ENCODE assay signal across 10 cellular contexts in genomic region chr4:77073981-77074865, GRCh38. TPM values are rescaled to one million over a fixed set of nuclear protein-coding genes. Genes with fewer than 3 reads are reported as not detected.
DNase-seq lines count a peak whose midpoint lies in the region; ATAC-seq, FAIRE-seq and TF ChIP-seq lines count a peak whose summit lies in the region.
"Had no signal": no experiment of that assay in that cellular context is flagged by ENCODE, and none has a peak within 500 bp of the region (broad histone marks: within the 10 kb centered on the region; RNA-seq: fewer than 3 reads in every experiment).

No MANE protein-coding gene starts in this region.

- peak overlapping the region; percentile 91 for H3K4me3 ChIP-seq in CD4-positive, CD25-positive, alpha-beta regulatory T cell (ENCODE audit: low read depth, low read length)
- peak overlapping the region; percentile 71 for H3K4me3 ChIP-seq in MM.1S (ENCODE audit: low read length)
- H3K4me3 ChIP-seq in H1 (ENCODE audit: extremely low read depth in 1 of 4, insufficient read depth in 2 of 4, low read depth in 3 of 4, low read length in 4 of 4), result peak overlapping the region; percentile 33 to 85 (median 80); a peak in 7 of 8 replicates
- H3K4me3 ChIP-seq in neuronal stem cell (ENCODE audit: low read length in 2 of 2), result peak overlapping the region; percentile 76 to 98

- TF ChIP-seq CTCF in MM.1S (IDR thresholded peaks at IDR 0.05; ENCODE audit: low read length) (no peak), H1 (IDR thresholded peaks at IDR 0.05; ENCODE audit: control extremely low read depth in 1 of 3, insufficient read depth in 1 of 3, low read depth in 1 of 3, low read length in 3 of 3) (no peak)

- H3K18ac ChIP-seq in H1 (ENCODE audit: extremely low read depth, low read length) (no peak overlapping the region), neuronal stem cell (ENCODE audit: low read length) (no peak overlapping the region)

- H3K27me3 Mint-ChIP-seq in CD4-positive, CD25-positive, alpha-beta regulatory T cell, result peaks cover 16% of the 10 kb centered on the region
- H3K27me3 Mint-ChIP-seq: progenitor cell of endocrine pancreas had no signal

- no peak for TF ChIP-seq RAD21 in H1 (IDR thresholded peaks at IDR 0.05 in 1 of 2, conservative IDR thresholded peaks at IDR 0.05 in 1 of 2; ENCODE audit: low read depth in 2 of 2, low read length in 2 of 2)

- H3K9me3 ChIP-seq in CD4-positive, CD25-positive, alpha-beta regulatory T cell (ENCODE audit: control insufficient read depth in 2 of 2, low read length in 2 of 2), result no peaks in the 10 kb centered on the region
- H3K9me3 ChIP-seq in MM.1S (replicated peaks; ENCODE audit: insufficient read depth, low read length) (no peaks in the 10 kb centered on the region), H1 (ENCODE audit: insufficient read depth in 2 of 2, low read depth in 1 of 2, low read length in 1 of 2) (no peaks in the 10 kb centered on the region), neuronal stem cell (replicated peaks in 1 of 2; ENCODE audit: control insufficient read depth in 2 of 2, insufficient read depth in 1 of 2, low read depth in 1 of 2, low read length in 2 of 2) (peaks cover 0 to 3% of the 10 kb centered on the region in 2 donors)

- H3K79me2 ChIP-seq in MM.1S (ENCODE audit: low read length) (peaks cover 66% of the 10 kb centered on the region), H1 (ENCODE audit: control insufficient read depth in 1 of 2, insufficient read depth in 2 of 2, low read length in 2 of 2) (peaks cover 22 to 57% of the 10 kb centered on the region in 2 experiments)

- FAIRE-seq in H1 (lab: Jason Lieb, UNC), result no peak

- no peak for TF ChIP-seq POLR2A in H1 (IDR thresholded peaks at IDR 0.05; ENCODE audit: control extremely low read depth in 1 of 2, low read depth in 2 of 2, low read length in 2 of 2)

- CTCF ChIA-PET in H1 (lab: Charles Lee; ENCODE audit: partially characterized antibody), result interaction anchor here (1.0 to 2.1 kb wide), 8 partner anchors 9 to 81 kb away, joined by 3 to 7 read pairs (median 4); no protein-coding TSS in a partner anchor

- no peak overlapping the region for H2BK15ac ChIP-seq in H1 (ENCODE audit: low read length)
- H2BK15ac ChIP-seq in neuronal stem cell (ENCODE audit: low read length), result no peak overlapping the region

- no peak overlapping the region for H2BK5ac ChIP-seq in H1 (ENCODE audit: low read depth, low read length)
- no peak overlapping the region for H2BK5ac ChIP-seq in neuronal stem cell (ENCODE audit: low read length)

- peaks cover 78% of the 10 kb centered on the region for H3K4me1 ChIP-seq in CD4-positive, CD25-positive, alpha-beta regulatory T cell (ENCODE audit: control insufficient read depth, insufficient read depth, low read length, poor library complexity, severe bottlenecking)
- H3K4me1 ChIP-seq in MM.1S (ENCODE audit: low read length) (peaks cover 27% of the 10 kb centered on the region), H1 (replicated peaks in 1 of 4; ENCODE audit: control insufficient read depth in 3 of 4, insufficient read depth in 4 of 4, low read length in 3 of 4) (peaks cover 0 to 7% (median 3%) of the 10 kb centered on the region in 4 experiments; a peak in 3 of 7 replicates), neuronal stem cell (ENCODE audit: control insufficient read depth in 2 of 2, insufficient read depth in 1 of 2, low read depth in 1 of 2, low read length in 2 of 2) (peaks cover 1 to 3% of the 10 kb centered on the region in 2 donors)

- no peak overlapping the region for H2BK20ac ChIP-seq in H1 (ENCODE audit: low read length)

- peak overlapping the region; percentile 100 for H3K27ac ChIP-seq in CD4-positive, CD25-positive, alpha-beta regulatory T cell (ENCODE audit: insufficient read depth, low read length, poor library complexity, severe bottlenecking)
- H3K27ac ChIP-seq in MM.1S (ENCODE audit: low read length), result no peak overlapping the region
- no peak overlapping the region for H3K27ac ChIP-seq in H1 (ENCODE audit: low read depth, low read length)
- no peak overlapping the region for H3K27ac ChIP-seq in neuronal stem cell (replicated peaks; ENCODE audit: low read length)

- H2AFZ ChIP-seq in MM.1S (ENCODE audit: low read length), result no peak overlapping the region
- H2AFZ ChIP-seq in H1 (ENCODE audit: low read length), result no peak overlapping the region
- H2AFZ ChIP-seq in neuronal stem cell (ENCODE audit: low read length), result no peak overlapping the region

- H2AK5ac ChIP-seq in H1 (ENCODE audit: low read depth, low read length) (no peak overlapping the region), neuronal stem cell (ENCODE audit: low read depth, low read length) (no peak overlapping the region)

- H3K9me2 ChIP-seq in MM.1S (replicated peaks; ENCODE audit: insufficient read depth, low read length), result no peaks in the 10 kb centered on the region

- 47% methylated on average over 12 of the region's 12 CpGs; no CpG with 5 or more reads in 1 of the 2 experiments for WGBS in H1 (ENCODE audit: extremely low coverage in 1 of 2, insufficient coverage in 1 of 2, insufficient read length in 1 of 2, insufficient replicate concordance in 2 of 2, low coverage in 1 of 2, low lambda C conversion rate in 2 of 2, missing lambda C conversion rate in 1 of 2), 2 experiments
- no CpG with 5 or more reads among the region's 12 CpGs for WGBS in neuronal stem cell (ENCODE audit: extremely low coverage in 2 of 2, insufficient read length in 2 of 2, insufficient replicate concordance in 1 of 2), 2 donors

- H3K4me3 Mint-ChIP-seq in CD4-positive, CD25-positive, alpha-beta regulatory T cell, result no peak overlapping the region

- H3K9ac ChIP-seq in MM.1S (ENCODE audit: low read length), result peak overlapping the region; percentile 27; the same call in 1 of the 2 replicates
- peak overlapping the region in 3 of 4 experiments; percentile 46 to 59 (median 53); a peak in 4 of 7 replicates for H3K9ac ChIP-seq in H1 (replicated peaks in 1 of 4; ENCODE audit: extremely low read depth in 1 of 4, low read depth in 3 of 4, low read length in 3 of 4)
- no peak overlapping the region for H3K9ac ChIP-seq in neuronal stem cell (ENCODE audit: low read depth, low read length, poor library complexity)

- H3K4me2 ChIP-seq in MM.1S (ENCODE audit: low read depth, low read length) (peak overlapping the region; percentile 83), H1 (ENCODE audit: insufficient read depth in 1 of 2, low read depth in 2 of 2, low read length in 2 of 2) (peak overlapping the region; percentile 81 to 93), neuronal stem cell (ENCODE audit: insufficient read depth, low read length, poor library complexity, severe bottlenecking) (peak overlapping the region; percentile 48)

- no peak overlapping the region for H3K4ac ChIP-seq in H1 (replicated peaks; ENCODE audit: insufficient read length, low read depth, low read length)
- H3K4ac ChIP-seq in neuronal stem cell (ENCODE audit: low read length), result no peak overlapping the region

- peaks cover 10% of the 10 kb centered on the region; the same call in 1 of the 2 replicates for H3F3A ChIP-seq in MM.1S (ENCODE audit: insufficient read depth, low read length)

- H3K36me3 ChIP-seq in CD4-positive, CD25-positive, alpha-beta regulatory T cell (ENCODE audit: control insufficient read depth, insufficient read depth, low read length), result no peaks in the 10 kb centered on the region
- H3K36me3 ChIP-seq in MM.1S (replicated peaks; ENCODE audit: insufficient read depth, low read length) (no peaks in the 10 kb centered on the region), H1 (ENCODE audit: control insufficient read depth in 2 of 4, insufficient read depth in 4 of 4, low read length in 3 of 4) (no peaks in the 10 kb centered on the region), neuronal stem cell (replicated peaks in 1 of 2; ENCODE audit: control insufficient read depth in 2 of 2, insufficient read depth in 2 of 2, low read length in 2 of 2) (peaks cover 2 to 25% of the 10 kb centered on the region in 2 donors)

- no peak for ATAC-seq in CD4-positive, CD25-positive, alpha-beta regulatory T cell (ENCODE audit: low read depth in 2 of 2)
- ATAC-seq in GM18498 (IDR thresholded peaks at IDR 0.05; ENCODE audit: unreplicated experiment) (no peak), GM18520 (IDR thresholded peaks at IDR 0.05; ENCODE audit: unreplicated experiment) (no peak)

- H3K23me2 ChIP-seq in H1 (ENCODE audit: low read depth, low read length), result peaks cover 6% of the 10 kb centered on the region

- no peak for TF ChIP-seq EP300 in H1 (IDR thresholded peaks at IDR 0.05; ENCODE audit: borderline replicate concordance in 1 of 2, low read depth in 2 of 2, low read length in 2 of 2)

- no peak overlapping the region for H3K56ac ChIP-seq in H1 (replicated peaks; ENCODE audit: insufficient read length, low read depth, low read length)

- H3K27ac Mint-ChIP-seq in CD4-positive, CD25-positive, alpha-beta regulatory T cell, result peak overlapping the region in 1 of 3 donors; percentile 89
- H3K27ac Mint-ChIP-seq: progenitor cell of endocrine pancreas had no signal

- H2BK12ac ChIP-seq in H1 (ENCODE audit: low read depth, low read length) (no peak overlapping the region), neuronal stem cell (ENCODE audit: low read length) (no peak overlapping the region)

- H4K5ac ChIP-seq in H1 (ENCODE audit: insufficient read length, low read depth, low read length), result no peak overlapping the region

- H2BK120ac ChIP-seq in H1 (replicated peaks; ENCODE audit: low read depth, low read length) (no peak overlapping the region), neuronal stem cell (ENCODE audit: low read depth, low read length) (no peak overlapping the region)

- peaks cover 8% of the 10 kb centered on the region for H3K36me3 Mint-ChIP-seq in CD4-positive, CD25-positive, alpha-beta regulatory T cell

- H3K4me1 Mint-ChIP-seq in CD4-positive, CD25-positive, alpha-beta regulatory T cell, result peaks cover 26 to 59% (median 44%) of the 10 kb centered on the region in 4 donors

- H4K8ac ChIP-seq in H1 (ENCODE audit: extremely low read depth, insufficient read depth, low read length), result no peak overlapping the region
- H4K8ac ChIP-seq in neuronal stem cell (ENCODE audit: low read depth, low read length), result no peak overlapping the region

- H3K23ac ChIP-seq in H1 (ENCODE audit: insufficient read length) (no peak overlapping the region), neuronal stem cell (ENCODE audit: low read depth, low read length, poor library complexity) (no peak overlapping the region)

- H4K91ac ChIP-seq in H1 (replicated peaks; ENCODE audit: insufficient read length, low read length), result no peak overlapping the region
- H4K91ac ChIP-seq in neuronal stem cell (ENCODE audit: low read depth, low read length, poor library complexity), result no peak overlapping the region

- peaks cover 0 to 1% (median 0%) of the 10 kb centered on the region in 7 donors for H3K9me3 Mint-ChIP-seq in CD4-positive, CD25-positive, alpha-beta regulatory T cell

- no peaks in the 10 kb centered on the region for H3K27me3 ChIP-seq in CD4-positive, CD25-positive, alpha-beta regulatory T cell (ENCODE audit: control insufficient read depth, insufficient read depth, low read length)
- H3K27me3 ChIP-seq in MM.1S (replicated peaks; ENCODE audit: insufficient read depth, low read length) (no peaks in the 10 kb centered on the region), H1 (replicated peaks in 1 of 4; ENCODE audit: control insufficient read depth in 3 of 4, extremely low read depth in 1 of 4, insufficient read depth in 3 of 4, low read length in 3 of 4) (no peaks in the 10 kb centered on the region), neuronal stem cell (ENCODE audit: control insufficient read depth in 3 of 3, insufficient read depth in 3 of 3, low read depth in 1 of 3, low read length in 3 of 3) (no peaks in the 10 kb centered on the region)

- no peak overlapping the region for H3K14ac ChIP-seq in H1 (ENCODE audit: insufficient read length)
- H3K14ac ChIP-seq in neuronal stem cell (ENCODE audit: low read length), result no peak overlapping the region

- peak in 1 of 3 donors; percentile 21 for DNase-seq in CD4-positive, CD25-positive, alpha-beta regulatory T cell
- DNase-seq in MM.1S (no peak), H1 (ENCODE audit: low read depth in 1 of 2, low spot score in 2 of 2) (no peak), neuronal stem cell (ENCODE audit: low spot score) (no peak)
- no peak for DNase-seq in stimulated activated CD4-positive, alpha-beta T cell treated with anti-CD3 and anti-CD28 coated beads, Interleukin-1b, Interleukin-23, amount 100 ng/mL, for 48 hours
- DNase-seq in stimulated activated CD4-positive, alpha-beta T cell treated with anti-CD3 and anti-CD28 coated beads, Interleukin-2, amount 100 ng/mL, for 48 hours, result no peak
- DNase-seq: activated CD4-positive, CD25-positive, alpha-beta regulatory T cell treated with anti-CD3 and anti-CD28 coated beads, Interleukin-2, amount 50 U/mL, for 72 hours had no signal

- H3K79me1 ChIP-seq in H1 (ENCODE audit: low read depth, low read length), result no peaks in the 10 kb centered on the region; the same call in 1 of the 2 replicates
- H3K79me1 ChIP-seq in neuronal stem cell (ENCODE audit: low read depth, low read length), result no peaks in the 10 kb centered on the region

- H4K20me1 ChIP-seq in MM.1S (ENCODE audit: insufficient read depth, low read length) (peaks cover 28% of the 10 kb centered on the region), H1 (replicated peaks in 1 of 2; ENCODE audit: control insufficient read depth in 1 of 2, insufficient read depth in 2 of 2, low read length in 2 of 2) (peaks cover 20 to 32% of the 10 kb centered on the region in 2 experiments)

- POLR2A ChIA-PET in H1 (lab: Charles Lee; ENCODE audit: partially characterized antibody), result interaction anchor here (0.7 to 5.2 kb wide), 3 partner anchors 9 to 82 kb away, joined by 3 to 39 read pairs (median 3); partner anchors contain the start of gene CCNG2

RNA-seq across cellular contexts. Expression of gene CCNI, which starts 1.6 kb away (rescaled TPM):
- 359 TPM for total RNA-seq in CD4-positive, CD25-positive, alpha-beta regulatory T cell
- 100 to 1,000 TPM; 400 to 431 (median 408) TPM for polyA plus RNA-seq in CD4-positive, CD25-positive, alpha-beta regulatory T cell
- total RNA-seq in H1 (2021; fragmentation: NEBNext Ultra II Directional; extraction: Animal tissue kit (Norgen Biotek cat#: 25700)), result 223 and 234 TPM in 2 replicates
- polyA plus RNA-seq in H1 (2011; rRNA removed), result 64.8 and 97.8 TPM in 2 replicates
- polyA plus RNA-seq in H1 (2011; cell fraction: cytosol; rRNA removed), result 81.2 TPM
- polyA plus RNA-seq in H1 (2011; cell fraction: nucleus; rRNA removed), result 37.7 TPM
- polyA plus RNA-seq in H1 (2012, experiment 1 of 2), result 164 to 315 TPM (median 178 TPM) in 4 replicates
- polyA plus RNA-seq in H1 (2012, experiment 2 of 2), result 92.4 TPM
- 165 TPM for polyA plus RNA-seq in H1 (2013, experiment 1 of 2)
- 165 TPM for polyA plus RNA-seq in H1 (2013, experiment 2 of 2)
- 348 and 404 TPM in 2 replicates for polyA minus RNA-seq in H1 (2011; rRNA and poly(A)+ RNA removed)
- 156 TPM for polyA minus RNA-seq in H1 (2011; cell fraction: cytosol; rRNA and poly(A)+ RNA removed)
- 113 TPM for polyA minus RNA-seq in H1 (2011; cell fraction: nucleus; rRNA and poly(A)+ RNA removed)
- 434 TPM for polyA plus RNA-seq in neuronal stem cell (2013, experiment 1 of 2)
- 452 TPM for polyA plus RNA-seq in neuronal stem cell (2013, experiment 2 of 2)
